8 cellular contexts compared by ENCODE assay signal in the genomic region with DNA sequence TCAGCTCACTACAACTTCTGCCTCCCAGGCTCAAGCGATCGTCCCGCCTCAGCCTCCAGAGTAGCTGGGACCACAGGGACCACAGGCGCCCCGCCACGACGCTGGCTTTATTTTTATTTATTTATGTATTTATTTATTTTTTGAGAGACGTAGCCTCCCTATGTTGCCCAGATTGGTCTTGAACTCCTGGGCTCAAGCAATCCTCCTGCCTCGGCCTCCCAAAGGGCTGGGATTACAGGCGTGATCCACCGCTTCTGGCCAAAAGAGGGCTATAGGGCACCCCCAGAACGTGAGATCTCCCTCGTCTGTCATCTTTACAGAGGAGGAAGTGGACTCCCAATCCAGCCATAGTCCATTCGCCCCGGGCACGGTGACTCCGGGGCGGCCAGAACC.
DNase-seq lines count a peak whose midpoint lies in the region; ATAC-seq and TF ChIP-seq lines count a peak whose summit lies in the region.
"Not testable (repeated sequence)": the region's sequence is repeated elsewhere in the genome, so short reads cannot be mapped to it uniquely, and the experiment has no call there.

No MANE protein-coding gene starts in this region.

- not testable (repeated sequence) for H3K27me3 Mint-ChIP-seq in H9 (ENCODE audit: low read depth); naive thymus-derived CD8-positive, alpha-beta T cell

- H3K14ac ChIP-seq in H9 (ENCODE audit: insufficient read depth, low read length) = not testable (repeated sequence)

- not testable (repeated sequence) for H3K79me1 ChIP-seq in H9 (ENCODE audit: insufficient read depth, low read depth, low read length, poor library complexity, severe bottlenecking)

- H2BK120ac ChIP-seq in H9 (ENCODE audit: low read depth, low read length, poor library complexity, severe bottlenecking) = not testable (repeated sequence)

- not testable (repeated sequence) for H3K27ac Mint-ChIP-seq in H9
- H3K27ac Mint-ChIP-seq in naive thymus-derived CD8-positive, alpha-beta T cell = peak overlapping the region in 5 of 10 donors; percentile 33 to 84 (median 67)

- not testable (repeated sequence) for H3K23me2 ChIP-seq in H9 (ENCODE audit: insufficient read length, low read depth, low read length, poor library complexity, severe bottlenecking)

- not testable (repeated sequence) for H3K36me3 Mint-ChIP-seq in H9 (ENCODE audit: insufficient read depth in 1 of 3, low read depth in 3 of 3); naive thymus-derived CD8-positive, alpha-beta T cell

- not testable (repeated sequence) for H3K4me2 ChIP-seq in H9 (ENCODE audit: insufficient read depth, insufficient read length, low read length)
- H3K4me2 ChIP-seq in smooth muscle cell = peak overlapping the region; percentile 88

- not testable (repeated sequence) for H3K27ac ChIP-seq in H9 (ENCODE audit: insufficient read length, low read depth, low read length); right cardiac atrium (ENCODE audit: low read length); smooth muscle cell (ENCODE audit: low read depth)
- H3K27ac ChIP-seq in Peyer's patch (peak overlapping the region; percentile 58 to 80 (median 70)), dorsolateral prefrontal cortex (peak overlapping the region in 28 of 59 donors; percentile 0 to 87 (median 72))

- peak overlapping the region; percentile 76 to 99 for H3K4me3 Mint-ChIP-seq in H9
- peak overlapping the region; percentile 43 to 95 (median 78) for H3K4me3 Mint-ChIP-seq in naive thymus-derived CD8-positive, alpha-beta T cell

- H3K27me3 ChIP-seq in H9 (ENCODE audit: insufficient read depth, low read length); Peyer's patch; dorsolateral prefrontal cortex; right cardiac atrium (ENCODE audit: control insufficient read depth, insufficient read depth); smooth muscle cell (ENCODE audit: low read depth): not testable (repeated sequence)

- not testable (repeated sequence) for H2BK20ac ChIP-seq in H9 (ENCODE audit: low read depth, low read length, poor library complexity, severe bottlenecking)

- not testable (repeated sequence) for ATAC-seq in right cardiac atrium
- peak in 1 of 2 donors; percentile 22 for ATAC-seq in naive thymus-derived CD8-positive, alpha-beta T cell

- not testable (repeated sequence) for H3K23ac ChIP-seq in H9 (ENCODE audit: insufficient read length, low read depth, low read length)

- not testable (repeated sequence) for H3K4me1 Mint-ChIP-seq in H9
- H3K4me1 Mint-ChIP-seq in naive thymus-derived CD8-positive, alpha-beta T cell = peaks cover 3 to 11% (median 4%) of the 10 kb centered on the region in 4 donors

- not testable (repeated sequence) for H3F3A ChIP-seq in smooth muscle cell (ENCODE audit: low read depth)

- intact Hi-C loops in dorsolateral prefrontal cortex (cut with DNase I); right cardiac atrium (cut with DNase I): not testable (repeated sequence)

- not testable (repeated sequence) for DNase-seq in AG09309 (ENCODE audit: low read depth); H9; Peyer's patch; smooth muscle cell (lab: John Stamatoyannopoulos, UW; ENCODE audit: unreplicated experiment)
- peak; percentile 4 for DNase-seq in activated naive CD4-positive, alpha-beta T cell treated with Interleukin-2 at 50 U/mL for 16 hours
- peak in 1 of 10 donors; percentile 5 for DNase-seq in dorsolateral prefrontal cortex
- DNase-seq in right cardiac atrium = peak in 2 of 3 donors; percentile 29 to 51
- peak in 3 of 10 donors; percentile 3 to 12 (median 4) for DNase-seq in naive thymus-derived CD8-positive, alpha-beta T cell

- not testable (repeated sequence) for H3K18ac ChIP-seq in H9 (ENCODE audit: insufficient read length, low read depth, low read length)

- H2AFZ ChIP-seq in H9 (ENCODE audit: low read length); smooth muscle cell (ENCODE audit: low read depth): not testable (repeated sequence)

- not testable (repeated sequence) for H4K91ac ChIP-seq in H9 (ENCODE audit: insufficient read length, low read depth, low read length)

- not testable (repeated sequence) for H3K9me3 Mint-ChIP-seq in H9; naive thymus-derived CD8-positive, alpha-beta T cell

- POLR2A ChIA-PET in naive thymus-derived CD8-positive, alpha-beta T cell (lab: Charles Lee) = interaction anchor here (0.6 kb wide), 1 partner anchor 877 kb away, joined by 4 read pairs; no protein-coding TSS in a partner anchor

- not testable (repeated sequence) for H2BK5ac ChIP-seq in H9 (ENCODE audit: insufficient read length, low read length)

- H3K9ac ChIP-seq in H9 (ENCODE audit: extremely low read depth, insufficient read length, low read length); smooth muscle cell (ENCODE audit: low read depth): not testable (repeated sequence)

- H3K36me3 ChIP-seq in Peyer's patch; smooth muscle cell (ENCODE audit: low read depth): not testable (repeated sequence)

- H3K9me3 ChIP-seq in H9 (ENCODE audit: control insufficient read depth, low read depth, low read length); Peyer's patch; right cardiac atrium (ENCODE audit: control insufficient read depth, low read length); smooth muscle cell (replicated peaks; ENCODE audit: low read depth): not testable (repeated sequence)

- H4K20me1 ChIP-seq in H9 (ENCODE audit: control insufficient read depth, insufficient read depth, insufficient read length); smooth muscle cell (ENCODE audit: low read depth): not testable (repeated sequence)

- H3K4me3 ChIP-seq in AG09309 (ENCODE audit: control insufficient read depth, low read depth, low read length) (peak overlapping the region; percentile 35), Peyer's patch (peak overlapping the region; percentile 53 to 60 (median 58)), dorsolateral prefrontal cortex (peak overlapping the region in 56 of 59 donors; percentile 13 to 83 (median 67)), right cardiac atrium (ENCODE audit: low read length) (peak overlapping the region; percentile 20), smooth muscle cell (peak overlapping the region; percentile 70)

- TF ChIP-seq CTCF in AG09309 (IDR thresholded peaks at IDR 0.05; ENCODE audit: control insufficient read depth, insufficient read depth, low read depth, low read length, missing control alignments); H9 (conservative IDR thresholded peaks at IDR 0.05); Peyer's patch (IDR thresholded peaks at IDR 0.05); dorsolateral prefrontal cortex (IDR thresholded peaks at IDR 0.05 in 54 of 56, conservative IDR thresholded peaks at IDR 0.05 in 2 of 56; ENCODE audit: low read depth in 1 of 56, partially characterized antibody in 56 of 56); smooth muscle cell (IDR thresholded peaks at IDR 0.05; ENCODE audit: borderline replicate concordance, insufficient read depth, poor library complexity, severe bottlenecking): not testable (repeated sequence)

- TF ChIP-seq POLR2A in Peyer's patch (IDR thresholded peaks at IDR 0.05) = not testable (repeated sequence)

- not testable (repeated sequence) for H3K4ac ChIP-seq in H9 (ENCODE audit: low read depth, low read length)

- H2BK12ac ChIP-seq in H9 (ENCODE audit: insufficient read length, low read depth, low read length) = not testable (repeated sequence)

- H4K5ac ChIP-seq in H9 (ENCODE audit: insufficient read length, low read depth, low read length) = not testable (repeated sequence)

- not testable (repeated sequence) for H3K56ac ChIP-seq in H9 (ENCODE audit: insufficient read length, low read depth, low read length)

- no CpG with 5 or more reads among the region's 18 CpGs for WGBS in H9 (ENCODE audit: extremely low coverage, insufficient read length, low lambda C conversion rate)
- 44% methylated on average over 16 of the region's 18 CpGs for WGBS in right cardiac atrium
- WGBS in smooth muscle cell (ENCODE audit: low lambda C conversion rate) = 55% methylated on average over 13 of the region's 18 CpGs

- H2AK5ac ChIP-seq in H9 (ENCODE audit: insufficient read length, low read length) = not testable (repeated sequence)

- not testable (repeated sequence) for H4K8ac ChIP-seq in H9 (replicated peaks; ENCODE audit: insufficient read length, low read depth, low read length)

- H3T11ph ChIP-seq in H9 (ENCODE audit: low read length) = not testable (repeated sequence)

- not testable (repeated sequence) for H2BK15ac ChIP-seq in H9 (ENCODE audit: low read depth, low read length)

- H3K4me1 ChIP-seq in H9 (ENCODE audit: insufficient read depth, low read length); Peyer's patch; right cardiac atrium (ENCODE audit: control insufficient read depth, insufficient read depth, low read length); smooth muscle cell (ENCODE audit: low read depth): not testable (repeated sequence)

- H3K79me2 ChIP-seq in H9 (ENCODE audit: insufficient read depth, low read length); smooth muscle cell (ENCODE audit: low read depth): not testable (repeated sequence)

Comparison
In these comparisons a context has a peak if more than half of its experiments do, and no peak if none do; other contexts are left out.
1. H3K4me3 ChIP-seq: peak in every context shown above with its lines; median percentile 70 in smooth muscle cell; 67 in dorsolateral prefrontal cortex; 58 in Peyer's patch; 35 in AG09309; 20 in right cardiac atrium.